Comparison of ENCODE assay signal across 1 cellular context in genomic region chr22:20955548-20955947, GRCh38.
A peak's percentile ranks its signal among the peaks of the same experiment; 100 is the strongest.
TF ChIP-seq lines count a peak whose summit lies in the region.

No MANE protein-coding gene starts in this region.

TF ChIP-seq in K562, 482 proteins besides CTCF, POLR2A, EP300 and RAD21 (continued from another document and continues in another):
- 0 out of 2 replicates have a peak, but pooled peaks have one; percentile 28 for TF ChIP-seq DEAF1 (CRISPR knock-in tag; IDR thresholded peaks at IDR 0.05)
- no peak for TF ChIP-seq MIER1 (IDR thresholded peaks at IDR 0.05; ENCODE audit: low read depth)
- no peak for TF ChIP-seq SNRNP70 (optimal IDR thresholded peaks at IDR 0.05; ENCODE audit: low read depth, low read length)
- no peak for TF ChIP-seq MECOM (CRISPR knock-in tag; IDR thresholded peaks at IDR 0.05)
- TF ChIP-seq SMAD1 (IDR thresholded peaks at IDR 0.05; ENCODE audit: low read depth, low read length, partially characterized antibody): no peak
- 0 out of 2 replicates have a peak, but pooled peaks have one; percentile 10 for TF ChIP-seq SMAD4 (CRISPR knock-in tag; conservative IDR thresholded peaks at IDR 0.05)
- no peak for TF ChIP-seq E2F8 (IDR thresholded peaks at IDR 0.05; ENCODE audit: low read depth, partially characterized antibody)
- TF ChIP-seq ZNF780A (CRISPR knock-in tag; IDR thresholded peaks at IDR 0.05): no peak
- no peak for TF ChIP-seq RFX1 (IDR thresholded peaks at IDR 0.05)
- TF ChIP-seq HDGF (IDR thresholded peaks at IDR 0.05): no peak
- 0 out of 2 replicates have a peak, but pooled peaks have one; percentile 7 for TF ChIP-seq MTF1 (CRISPR knock-in tag; IDR thresholded peaks at IDR 0.05; ENCODE audit: borderline replicate concordance)
- no peak for TF ChIP-seq NCOA4 (IDR thresholded peaks at IDR 0.05; ENCODE audit: partially characterized antibody)
- TF ChIP-seq KDM1A (IDR thresholded peaks at IDR 0.05): no peak
- TF ChIP-seq ZNF644 (tag; IDR thresholded peaks at IDR 0.05; ENCODE audit: low read depth): no peak
- no peak for TF ChIP-seq TAF9B (IDR thresholded peaks at IDR 0.05; ENCODE audit: partially characterized antibody)
- TF ChIP-seq KLF6 (CRISPR knock-in tag; IDR thresholded peaks at IDR 0.05; ENCODE audit: borderline replicate concordance): no peak
- no peak for TF ChIP-seq NEUROD1 (IDR thresholded peaks at IDR 0.05; ENCODE audit: borderline replicate concordance, low read depth, low read length, partially characterized antibody)
- no peak for TF ChIP-seq SAFB (IDR thresholded peaks at IDR 0.05; ENCODE audit: borderline replicate concordance, low read depth, low read length)
- TF ChIP-seq PKNOX1 (IDR thresholded peaks at IDR 0.05): peak; percentile 71
- no peak for TF ChIP-seq MTA1 (IDR thresholded peaks at IDR 0.05; ENCODE audit: borderline replicate concordance)
- TF ChIP-seq ZNF707 (CRISPR knock-in tag; conservative IDR thresholded peaks at IDR 0.05): no peak; the same call in 1 of the 2 replicates
- no peak for TF ChIP-seq BRD4 (IDR thresholded peaks at IDR 0.05)
- no peak for TF ChIP-seq MXI1 (IDR thresholded peaks at IDR 0.05; ENCODE audit: low read depth, low read length)
- no peak for TF ChIP-seq ZNF121 (CRISPR knock-in tag; conservative IDR thresholded peaks at IDR 0.05)
- TF ChIP-seq EZH2 (IDR thresholded peaks at IDR 0.05; ENCODE audit: borderline replicate concordance, low read depth, low read length): no peak
- TF ChIP-seq TCF15 (CRISPR knock-in tag; IDR thresholded peaks at IDR 0.05): no peak
- TF ChIP-seq SP2 (IDR thresholded peaks at IDR 0.05; ENCODE audit: extremely low read depth, low read depth, low read length, poor library complexity, severe bottlenecking): no peak
- no peak for TF ChIP-seq SP1 (CRISPR knock-in tag; IDR thresholded peaks at IDR 0.05)
- no peak for TF ChIP-seq TOE1 (IDR thresholded peaks at IDR 0.05; ENCODE audit: borderline replicate concordance)
- no peak for TF ChIP-seq TOE1 (CRISPR knock-in tag; IDR thresholded peaks at IDR 0.05; ENCODE audit: borderline replicate concordance, low read depth)
- TF ChIP-seq ZNF778 (CRISPR knock-in tag; IDR thresholded peaks at IDR 0.05): 0 out of 2 replicates have a peak, but pooled peaks have one; percentile 74
- no peak for TF ChIP-seq GTF2F1 (IDR thresholded peaks at IDR 0.05; ENCODE audit: low read depth, low read length)
- TF ChIP-seq BCL6 (CRISPR knock-in tag; IDR thresholded peaks at IDR 0.05): no peak
- TF ChIP-seq, protein P1, sequence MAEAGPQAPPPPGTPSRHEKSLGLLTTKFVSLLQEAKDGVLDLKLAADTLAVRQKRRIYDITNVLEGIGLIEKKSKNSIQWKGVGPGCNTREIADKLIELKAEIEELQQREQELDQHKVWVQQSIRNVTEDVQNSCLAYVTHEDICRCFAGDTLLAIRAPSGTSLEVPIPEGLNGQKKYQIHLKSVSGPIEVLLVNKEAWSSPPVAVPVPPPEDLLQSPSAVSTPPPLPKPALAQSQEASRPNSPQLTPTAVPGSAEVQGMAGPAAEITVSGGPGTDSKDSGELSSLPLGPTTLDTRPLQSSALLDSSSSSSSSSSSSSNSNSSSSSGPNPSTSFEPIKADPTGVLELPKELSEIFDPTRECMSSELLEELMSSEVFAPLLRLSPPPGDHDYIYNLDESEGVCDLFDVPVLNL (CRISPR knock-in tag; IDR thresholded peaks at IDR 0.05; ENCODE audit: low read depth): no peak
- no peak for TF ChIP-seq GATAD2B (IDR thresholded peaks at IDR 0.05; ENCODE audit: borderline replicate concordance)
- TF ChIP-seq LEF1 (IDR thresholded peaks at IDR 0.05): no peak
- peak; percentile 62; the same call in 1 of the 2 replicates for TF ChIP-seq ZNF444 (CRISPR knock-in tag; IDR thresholded peaks at IDR 0.05)
- TF ChIP-seq E4F1 (CRISPR knock-in tag; IDR thresholded peaks at IDR 0.05; ENCODE audit: borderline replicate concordance): no peak
- no peak for TF ChIP-seq SRSF7 (optimal IDR thresholded peaks at IDR 0.05; ENCODE audit: low read depth, low read length)
- TF ChIP-seq BRD9 (IDR thresholded peaks at IDR 0.05; ENCODE audit: low read depth, partially characterized antibody): no peak
- TF ChIP-seq ZC3H11A (IDR thresholded peaks at IDR 0.05; ENCODE audit: low read depth, low read length): no peak
- TF ChIP-seq GTF3C2 (IDR thresholded peaks at IDR 0.05; ENCODE audit: borderline replicate concordance, extremely low read depth, insufficient read length): no peak
- no peak for TF ChIP-seq MCM3 (IDR thresholded peaks at IDR 0.05)
- TF ChIP-seq WHSC1 (IDR thresholded peaks at IDR 0.05; ENCODE audit: low read length): no peak
- no peak for TF ChIP-seq RBBP5 (IDR thresholded peaks at IDR 0.05; ENCODE audit: borderline replicate concordance, insufficient read depth, low read length, poor library complexity, severe bottlenecking)
- TF ChIP-seq, protein P2, sequence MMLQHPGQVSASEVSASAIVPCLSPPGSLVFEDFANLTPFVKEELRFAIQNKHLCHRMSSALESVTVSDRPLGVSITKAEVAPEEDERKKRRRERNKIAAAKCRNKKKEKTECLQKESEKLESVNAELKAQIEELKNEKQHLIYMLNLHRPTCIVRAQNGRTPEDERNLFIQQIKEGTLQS (IDR thresholded peaks at IDR 0.05): no peak
- TF ChIP-seq, protein P2 (CRISPR knock-in tag; conservative IDR thresholded peaks at IDR 0.05): 0 out of 2 replicates have a peak, but pooled peaks have one; percentile 1
- TF ChIP-seq ZNF830 (CRISPR knock-in tag; IDR thresholded peaks at IDR 0.05): no peak
- peak in 1 of 2 experiments; percentile 55; a peak in 1 of 4 replicates for TF ChIP-seq FOXA3 (CRISPR knock-in tag; conservative IDR thresholded peaks at IDR 0.05 in 1 of 2, IDR thresholded peaks at IDR 0.05 in 1 of 2)
